Comparison of ENCODE assay signal across 28 cellular contexts in the genomic region with DNA sequence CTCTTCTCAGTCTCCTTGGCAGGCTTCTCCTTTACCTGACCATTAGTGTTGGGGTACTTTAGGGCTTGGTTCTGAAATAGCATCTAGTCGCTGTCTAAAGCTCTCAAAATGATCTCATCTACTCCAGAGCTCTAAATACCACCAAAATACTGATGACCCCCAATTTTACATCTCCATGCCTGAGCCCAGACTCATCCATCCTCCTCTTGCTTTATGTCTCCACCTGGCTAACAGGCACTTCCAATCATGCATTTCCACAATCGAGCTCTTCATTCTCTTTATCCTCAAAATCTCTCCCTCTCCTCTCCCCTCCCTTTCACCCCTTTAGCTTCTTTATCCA.
"Had no signal": no experiment of that assay in that cellular context is flagged by ENCODE, and none has a peak within 500 bp of the region (broad histone marks: within the 10 kb centered on the region; RNA-seq: fewer than 3 reads in every experiment).

No MANE protein-coding gene starts in this region.

- H3K27ac ChIP-seq: colonic mucosa, foreskin keratinocyte, hepatocyte, neural progenitor cell, parathyroid adenoma, prostate gland, right lobe of liver, spleen, testis, tibial nerve, upper lobe of right lung, vagina had no signal

- ATAC-seq: foreskin keratinocyte; left cardiac atrium; left ventricle myocardium superior; natural killer cell treated with Interleukin-12 subunit alpha and Interleukin-12 subunit beta and Interleukin-15 and Interleukin-18, amount 100 ng/mL, for 72 hours had no signal

- H3K4me1 ChIP-seq: colonic mucosa, neural progenitor cell, prostate gland, right lobe of liver, testis, upper lobe of right lung, vagina had no signal

- H3K4me2 ChIP-seq: hepatocyte, neural progenitor cell had no signal

- H3K4me3 Mint-ChIP-seq: endodermal cell; natural killer cell treated with Interleukin-12 subunit alpha and Interleukin-12 subunit beta and Interleukin-15 and Interleukin-18, amount 100 ng/mL, for 72 hours; neural progenitor cell had no signal

- H3K27me3 ChIP-seq: colonic mucosa, foreskin keratinocyte, hepatocyte, right lobe of liver, spleen, testis, tibial nerve, upper lobe of right lung, vagina had no signal

- DNase-seq: colonic mucosa; dermis blood vessel endothelial cell; endodermal cell; erythroblast; foreskin keratinocyte; head of caudate nucleus; kidney; left cardiac atrium; left ventricle myocardium superior; mesenchymal stem cell; midbrain; occipital lobe; right lobe of liver; stimulated activated CD4-positive, alpha-beta T cell treated with anti-CD3 and anti-CD28 coated beads, Interleukin-15, amount 100 ng/mL, for 24 hours; stimulated activated CD4-positive, alpha-beta T cell treated with anti-CD3 and anti-CD28 coated beads, Interleukin-1b, Interleukin-23, amount 100 ng/mL, for 48 hours; stimulated activated CD4-positive, alpha-beta T cell treated with anti-CD3 and anti-CD28 coated beads, Interleukin-4, amount 100 ng/mL, for 24 hours; stimulated activated naive CD4-positive, alpha-beta T cell treated with Interleukin-2 at 50 U/mL for 16 hours; testis; upper lobe of right lung had no signal

- H3K36me3 Mint-ChIP-seq: natural killer cell treated with Interleukin-12 subunit alpha and Interleukin-12 subunit beta and Interleukin-15 and Interleukin-18, amount 100 ng/mL, for 72 hours; neural progenitor cell had no signal

- H3K79me2 ChIP-seq: hepatocyte, parathyroid adenoma had no signal

- H3K27ac Mint-ChIP-seq: endodermal cell; natural killer cell treated with Interleukin-12 subunit alpha and Interleukin-12 subunit beta and Interleukin-15 and Interleukin-18, amount 100 ng/mL, for 72 hours; neural progenitor cell had no signal

- H3K4me3 ChIP-seq: colonic mucosa, hepatocyte, lung, neural progenitor cell, prostate gland, right lobe of liver, spleen, testis, tibial nerve, upper lobe of right lung, vagina had no signal

- H3K9me3 ChIP-seq: colonic mucosa, prostate gland, right lobe of liver, spleen, testis, tibial nerve, upper lobe of right lung, vagina had no signal

- H3K4me1 Mint-ChIP-seq: endodermal cell had no signal

- H2AFZ ChIP-seq: hepatocyte, neural progenitor cell, parathyroid adenoma had no signal

- H3K36me3 ChIP-seq: colonic mucosa, neural progenitor cell, prostate gland, right lobe of liver, spleen, upper lobe of right lung, vagina had no signal

- H3K9me3 Mint-ChIP-seq: endodermal cell; natural killer cell treated with Interleukin-12 subunit alpha and Interleukin-12 subunit beta and Interleukin-15 and Interleukin-18, amount 100 ng/mL, for 72 hours; neural progenitor cell had no signal
